2 cellular contexts compared by ENCODE assay signal in genomic region chr1:163747855-163748254, GRCh38.
TF ChIP-seq lines count a peak whose summit lies in the region.

No MANE protein-coding gene starts in this region.

TF ChIP-seq in GM23338, 12 proteins besides CTCF, POLR2A, EP300 and RAD21:
- TF ChIP-seq, protein P1, sequence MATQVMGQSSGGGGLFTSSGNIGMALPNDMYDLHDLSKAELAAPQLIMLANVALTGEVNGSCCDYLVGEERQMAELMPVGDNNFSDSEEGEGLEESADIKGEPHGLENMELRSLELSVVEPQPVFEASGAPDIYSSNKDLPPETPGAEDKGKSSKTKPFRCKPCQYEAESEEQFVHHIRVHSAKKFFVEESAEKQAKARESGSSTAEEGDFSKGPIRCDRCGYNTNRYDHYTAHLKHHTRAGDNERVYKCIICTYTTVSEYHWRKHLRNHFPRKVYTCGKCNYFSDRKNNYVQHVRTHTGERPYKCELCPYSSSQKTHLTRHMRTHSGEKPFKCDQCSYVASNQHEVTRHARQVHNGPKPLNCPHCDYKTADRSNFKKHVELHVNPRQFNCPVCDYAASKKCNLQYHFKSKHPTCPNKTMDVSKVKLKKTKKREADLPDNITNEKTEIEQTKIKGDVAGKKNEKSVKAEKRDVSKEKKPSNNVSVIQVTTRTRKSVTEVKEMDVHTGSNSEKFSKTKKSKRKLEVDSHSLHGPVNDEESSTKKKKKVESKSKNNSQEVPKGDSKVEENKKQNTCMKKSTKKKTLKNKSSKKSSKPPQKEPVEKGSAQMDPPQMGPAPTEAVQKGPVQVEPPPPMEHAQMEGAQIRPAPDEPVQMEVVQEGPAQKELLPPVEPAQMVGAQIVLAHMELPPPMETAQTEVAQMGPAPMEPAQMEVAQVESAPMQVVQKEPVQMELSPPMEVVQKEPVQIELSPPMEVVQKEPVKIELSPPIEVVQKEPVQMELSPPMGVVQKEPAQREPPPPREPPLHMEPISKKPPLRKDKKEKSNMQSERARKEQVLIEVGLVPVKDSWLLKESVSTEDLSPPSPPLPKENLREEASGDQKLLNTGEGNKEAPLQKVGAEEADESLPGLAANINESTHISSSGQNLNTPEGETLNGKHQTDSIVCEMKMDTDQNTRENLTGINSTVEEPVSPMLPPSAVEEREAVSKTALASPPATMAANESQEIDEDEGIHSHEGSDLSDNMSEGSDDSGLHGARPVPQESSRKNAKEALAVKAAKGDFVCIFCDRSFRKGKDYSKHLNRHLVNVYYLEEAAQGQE (IDR thresholded peaks at IDR 0.05; ENCODE audit: unreplicated experiment) = no peak
- TF ChIP-seq EZH2phosphoT487 (IDR thresholded peaks at IDR 0.05; ENCODE audit: unreplicated experiment) = no peak

TF ChIP-seq in WTC11, 78 proteins besides CTCF, POLR2A, EP300 and RAD21 (continued from another document):
- no peak for TF ChIP-seq AFF4 (CRISPR knock-in tag; IDR thresholded peaks at IDR 0.05; ENCODE audit: borderline replicate concordance)
- TF ChIP-seq ZBTB43 (CRISPR knock-in tag; IDR thresholded peaks at IDR 0.05) = no peak
- TF ChIP-seq ZNF317 (CRISPR knock-in tag; IDR thresholded peaks at IDR 0.05; ENCODE audit: borderline replicate concordance, low read depth) = no peak
- no peak for TF ChIP-seq ESRRA (CRISPR knock-in tag; IDR thresholded peaks at IDR 0.05; ENCODE audit: borderline replicate concordance)
- TF ChIP-seq FOXP1 (CRISPR knock-in tag; IDR thresholded peaks at IDR 0.05; ENCODE audit: borderline replicate concordance) = no peak
- no peak for TF ChIP-seq ZNF263 (CRISPR knock-in tag; IDR thresholded peaks at IDR 0.05; ENCODE audit: low read depth)
- TF ChIP-seq ZNF671 (CRISPR knock-in tag; IDR thresholded peaks at IDR 0.05) = no peak
- no peak for TF ChIP-seq SP1 (CRISPR knock-in tag; conservative IDR thresholded peaks at IDR 0.05)
- TF ChIP-seq NFATC4 (CRISPR knock-in tag; IDR thresholded peaks at IDR 0.05) = no peak
